1 cellular context compared by ENCODE assay signal in the genomic region with DNA sequence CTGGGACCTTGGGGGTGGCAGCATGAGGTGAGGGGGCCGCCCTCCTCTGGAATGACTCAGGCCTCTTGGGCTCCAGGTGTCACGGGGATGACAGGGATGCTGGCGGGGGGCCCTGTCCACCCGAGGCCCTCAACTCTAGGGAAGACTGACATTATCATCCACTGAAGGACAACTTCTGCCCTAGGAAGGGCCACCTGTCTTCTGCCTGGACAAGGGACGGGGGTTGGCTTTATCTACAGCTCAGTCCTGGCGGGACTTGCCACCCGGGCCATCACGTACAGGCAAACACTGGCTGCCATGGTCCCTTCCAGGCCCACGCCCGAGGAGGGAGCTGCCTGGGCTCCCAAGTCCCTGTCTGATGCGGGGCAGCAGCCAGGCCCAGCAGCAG.
TF ChIP-seq lines count a peak whose summit lies in the region.

No MANE protein-coding gene starts in this region.

TF ChIP-seq in GM23338, 12 proteins besides CTCF, POLR2A, EP300 and RAD21 (continued from another document):
- TF ChIP-seq, protein P1, sequence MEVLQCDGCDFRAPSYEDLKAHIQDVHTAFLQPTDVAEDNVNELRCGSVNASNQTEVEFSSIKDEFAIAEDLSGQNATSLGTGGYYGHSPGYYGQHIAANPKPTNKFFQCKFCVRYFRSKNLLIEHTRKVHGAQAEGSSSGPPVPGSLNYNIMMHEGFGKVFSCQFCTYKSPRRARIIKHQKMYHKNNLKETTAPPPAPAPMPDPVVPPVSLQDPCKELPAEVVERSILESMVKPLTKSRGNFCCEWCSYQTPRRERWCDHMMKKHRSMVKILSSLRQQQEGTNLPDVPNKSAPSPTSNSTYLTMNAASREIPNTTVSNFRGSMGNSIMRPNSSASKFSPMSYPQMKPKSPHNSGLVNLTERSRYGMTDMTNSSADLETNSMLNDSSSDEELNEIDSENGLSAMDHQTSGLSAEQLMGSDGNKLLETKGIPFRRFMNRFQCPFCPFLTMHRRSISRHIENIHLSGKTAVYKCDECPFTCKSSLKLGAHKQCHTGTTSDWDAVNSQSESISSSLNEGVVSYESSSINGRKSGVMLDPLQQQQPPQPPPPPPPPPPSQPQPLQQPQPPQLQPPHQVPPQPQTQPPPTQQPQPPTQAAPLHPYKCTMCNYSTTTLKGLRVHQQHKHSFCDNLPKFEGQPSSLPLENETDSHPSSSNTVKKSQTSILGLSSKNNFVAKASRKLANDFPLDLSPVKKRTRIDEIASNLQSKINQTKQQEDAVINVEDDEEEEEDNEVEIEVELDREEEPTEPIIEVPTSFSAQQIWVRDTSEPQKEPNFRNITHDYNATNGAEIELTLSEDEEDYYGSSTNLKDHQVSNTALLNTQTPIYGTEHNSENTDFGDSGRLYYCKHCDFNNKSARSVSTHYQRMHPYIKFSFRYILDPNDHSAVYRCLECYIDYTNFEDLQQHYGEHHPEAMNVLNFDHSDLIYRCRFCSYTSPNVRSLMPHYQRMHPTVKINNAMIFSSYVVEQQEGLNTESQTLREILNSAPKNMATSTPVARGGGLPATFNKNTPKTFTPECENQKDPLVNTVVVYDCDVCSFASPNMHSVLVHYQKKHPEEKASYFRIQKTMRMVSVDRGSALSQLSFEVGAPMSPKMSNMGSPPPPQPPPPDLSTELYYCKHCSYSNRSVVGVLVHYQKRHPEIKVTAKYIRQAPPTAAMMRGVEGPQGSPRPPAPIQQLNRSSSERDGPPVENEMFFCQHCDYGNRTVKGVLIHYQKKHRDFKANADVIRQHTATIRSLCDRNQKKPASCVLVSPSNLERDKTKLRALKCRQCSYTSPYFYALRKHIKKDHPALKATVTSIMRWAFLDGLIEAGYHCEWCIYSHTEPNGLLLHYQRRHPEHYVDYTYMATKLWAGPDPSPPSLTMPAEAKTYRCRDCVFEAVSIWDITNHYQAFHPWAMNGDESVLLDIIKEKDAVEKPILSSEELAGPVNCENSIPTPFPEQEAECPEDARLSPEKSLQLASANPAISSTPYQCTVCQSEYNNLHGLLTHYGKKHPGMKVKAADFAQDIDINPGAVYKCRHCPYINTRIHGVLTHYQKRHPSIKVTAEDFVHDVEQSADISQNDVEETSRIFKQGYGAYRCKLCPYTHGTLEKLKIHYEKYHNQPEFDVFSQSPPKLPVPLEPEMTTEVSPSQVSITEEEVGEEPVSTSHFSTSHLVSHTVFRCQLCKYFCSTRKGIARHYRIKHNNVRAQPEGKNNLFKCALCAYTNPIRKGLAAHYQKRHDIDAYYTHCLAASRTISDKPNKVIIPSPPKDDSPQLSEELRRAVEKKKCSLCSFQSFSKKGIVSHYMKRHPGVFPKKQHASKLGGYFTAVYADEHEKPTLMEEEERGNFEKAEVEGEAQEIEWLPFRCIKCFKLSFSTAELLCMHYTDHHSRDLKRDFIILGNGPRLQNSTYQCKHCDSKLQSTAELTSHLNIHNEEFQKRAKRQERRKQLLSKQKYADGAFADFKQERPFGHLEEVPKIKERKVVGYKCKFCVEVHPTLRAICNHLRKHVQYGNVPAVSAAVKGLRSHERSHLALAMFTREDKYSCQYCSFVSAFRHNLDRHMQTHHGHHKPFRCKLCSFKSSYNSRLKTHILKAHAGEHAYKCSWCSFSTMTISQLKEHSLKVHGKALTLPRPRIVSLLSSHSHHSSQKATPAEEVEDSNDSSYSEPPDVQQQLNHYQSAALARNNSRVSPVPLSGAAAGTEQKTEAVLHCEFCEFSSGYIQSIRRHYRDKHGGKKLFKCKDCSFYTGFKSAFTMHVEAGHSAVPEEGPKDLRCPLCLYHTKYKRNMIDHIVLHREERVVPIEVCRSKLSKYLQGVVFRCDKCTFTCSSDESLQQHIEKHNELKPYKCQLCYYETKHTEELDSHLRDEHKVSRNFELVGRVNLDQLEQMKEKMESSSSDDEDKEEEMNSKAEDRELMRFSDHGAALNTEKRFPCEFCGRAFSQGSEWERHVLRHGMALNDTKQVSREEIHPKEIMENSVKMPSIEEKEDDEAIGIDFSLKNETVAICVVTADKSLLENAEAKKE (CRISPR knock-in tag; IDR thresholded peaks at IDR 0.05), result no peak
- no peak for TF ChIP-seq EZH2 (IDR thresholded peaks at IDR 0.05; ENCODE audit: low read depth, unreplicated experiment)
- TF ChIP-seq, protein P2, sequence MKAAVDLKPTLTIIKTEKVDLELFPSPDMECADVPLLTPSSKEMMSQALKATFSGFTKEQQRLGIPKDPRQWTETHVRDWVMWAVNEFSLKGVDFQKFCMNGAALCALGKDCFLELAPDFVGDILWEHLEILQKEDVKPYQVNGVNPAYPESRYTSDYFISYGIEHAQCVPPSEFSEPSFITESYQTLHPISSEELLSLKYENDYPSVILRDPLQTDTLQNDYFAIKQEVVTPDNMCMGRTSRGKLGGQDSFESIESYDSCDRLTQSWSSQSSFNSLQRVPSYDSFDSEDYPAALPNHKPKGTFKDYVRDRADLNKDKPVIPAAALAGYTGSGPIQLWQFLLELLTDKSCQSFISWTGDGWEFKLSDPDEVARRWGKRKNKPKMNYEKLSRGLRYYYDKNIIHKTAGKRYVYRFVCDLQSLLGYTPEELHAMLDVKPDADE (IDR thresholded peaks at IDR 0.05), result no peak
- TF ChIP-seq, protein P3, sequence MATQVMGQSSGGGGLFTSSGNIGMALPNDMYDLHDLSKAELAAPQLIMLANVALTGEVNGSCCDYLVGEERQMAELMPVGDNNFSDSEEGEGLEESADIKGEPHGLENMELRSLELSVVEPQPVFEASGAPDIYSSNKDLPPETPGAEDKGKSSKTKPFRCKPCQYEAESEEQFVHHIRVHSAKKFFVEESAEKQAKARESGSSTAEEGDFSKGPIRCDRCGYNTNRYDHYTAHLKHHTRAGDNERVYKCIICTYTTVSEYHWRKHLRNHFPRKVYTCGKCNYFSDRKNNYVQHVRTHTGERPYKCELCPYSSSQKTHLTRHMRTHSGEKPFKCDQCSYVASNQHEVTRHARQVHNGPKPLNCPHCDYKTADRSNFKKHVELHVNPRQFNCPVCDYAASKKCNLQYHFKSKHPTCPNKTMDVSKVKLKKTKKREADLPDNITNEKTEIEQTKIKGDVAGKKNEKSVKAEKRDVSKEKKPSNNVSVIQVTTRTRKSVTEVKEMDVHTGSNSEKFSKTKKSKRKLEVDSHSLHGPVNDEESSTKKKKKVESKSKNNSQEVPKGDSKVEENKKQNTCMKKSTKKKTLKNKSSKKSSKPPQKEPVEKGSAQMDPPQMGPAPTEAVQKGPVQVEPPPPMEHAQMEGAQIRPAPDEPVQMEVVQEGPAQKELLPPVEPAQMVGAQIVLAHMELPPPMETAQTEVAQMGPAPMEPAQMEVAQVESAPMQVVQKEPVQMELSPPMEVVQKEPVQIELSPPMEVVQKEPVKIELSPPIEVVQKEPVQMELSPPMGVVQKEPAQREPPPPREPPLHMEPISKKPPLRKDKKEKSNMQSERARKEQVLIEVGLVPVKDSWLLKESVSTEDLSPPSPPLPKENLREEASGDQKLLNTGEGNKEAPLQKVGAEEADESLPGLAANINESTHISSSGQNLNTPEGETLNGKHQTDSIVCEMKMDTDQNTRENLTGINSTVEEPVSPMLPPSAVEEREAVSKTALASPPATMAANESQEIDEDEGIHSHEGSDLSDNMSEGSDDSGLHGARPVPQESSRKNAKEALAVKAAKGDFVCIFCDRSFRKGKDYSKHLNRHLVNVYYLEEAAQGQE (IDR thresholded peaks at IDR 0.05; ENCODE audit: unreplicated experiment), result no peak
- TF ChIP-seq STAT1 (IDR thresholded peaks at IDR 0.05; ENCODE audit: unreplicated experiment), result no peak
- TF ChIP-seq NANOG (IDR thresholded peaks at IDR 0.05; ENCODE audit: borderline replicate concordance), result no peak
- no peak for TF ChIP-seq JUNB (IDR thresholded peaks at IDR 0.05; ENCODE audit: unreplicated experiment)
